ENCODE assay signal across 1 cellular context in the genomic region with DNA sequence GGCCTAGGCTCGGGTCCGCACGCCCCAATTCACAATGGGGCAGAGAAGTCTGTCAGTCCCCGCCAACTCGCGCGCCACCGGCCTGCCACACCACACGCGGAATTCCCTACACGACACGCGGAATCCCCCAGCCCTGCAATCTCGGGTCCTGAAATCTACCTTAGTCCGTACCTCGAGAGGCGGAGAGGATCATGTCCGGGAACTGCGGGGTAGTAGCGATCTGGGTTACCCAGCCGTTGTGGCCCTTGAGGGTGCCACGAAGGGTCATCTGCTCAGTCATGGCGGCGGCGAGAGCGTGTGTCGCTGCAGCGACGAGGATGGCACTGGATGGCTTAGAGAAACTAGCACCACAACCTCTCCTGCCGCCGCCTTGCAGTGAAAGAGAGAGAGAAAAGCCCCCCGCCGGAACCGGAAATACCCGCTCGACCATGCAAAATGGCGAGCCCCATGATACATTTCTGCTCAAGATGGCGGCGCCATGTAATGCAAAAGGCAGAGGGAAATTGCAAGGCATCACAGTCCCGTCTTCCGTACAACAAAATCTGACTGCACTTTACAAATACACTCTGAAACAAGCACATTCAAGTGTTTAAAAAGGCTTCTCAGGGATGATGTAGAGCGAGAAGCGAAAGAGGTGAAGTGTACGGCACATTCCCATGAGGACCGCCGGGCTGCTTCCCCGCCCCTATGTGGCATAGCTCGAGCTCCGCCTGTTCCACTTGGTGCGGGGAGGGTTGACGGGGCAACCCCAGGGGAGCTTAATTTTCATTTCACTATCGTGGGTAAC.
TF ChIP-seq lines count a peak whose summit lies in the region.

A gene (minus strand): TSS at position 386 of the 787 bp plus-strand sequence. CDS start 106 bp downstream, at position 280.

TF ChIP-seq in K562, 482 proteins besides CTCF, POLR2A, EP300 and RAD21 (continued from another document):
- TF ChIP-seq, protein P1, sequence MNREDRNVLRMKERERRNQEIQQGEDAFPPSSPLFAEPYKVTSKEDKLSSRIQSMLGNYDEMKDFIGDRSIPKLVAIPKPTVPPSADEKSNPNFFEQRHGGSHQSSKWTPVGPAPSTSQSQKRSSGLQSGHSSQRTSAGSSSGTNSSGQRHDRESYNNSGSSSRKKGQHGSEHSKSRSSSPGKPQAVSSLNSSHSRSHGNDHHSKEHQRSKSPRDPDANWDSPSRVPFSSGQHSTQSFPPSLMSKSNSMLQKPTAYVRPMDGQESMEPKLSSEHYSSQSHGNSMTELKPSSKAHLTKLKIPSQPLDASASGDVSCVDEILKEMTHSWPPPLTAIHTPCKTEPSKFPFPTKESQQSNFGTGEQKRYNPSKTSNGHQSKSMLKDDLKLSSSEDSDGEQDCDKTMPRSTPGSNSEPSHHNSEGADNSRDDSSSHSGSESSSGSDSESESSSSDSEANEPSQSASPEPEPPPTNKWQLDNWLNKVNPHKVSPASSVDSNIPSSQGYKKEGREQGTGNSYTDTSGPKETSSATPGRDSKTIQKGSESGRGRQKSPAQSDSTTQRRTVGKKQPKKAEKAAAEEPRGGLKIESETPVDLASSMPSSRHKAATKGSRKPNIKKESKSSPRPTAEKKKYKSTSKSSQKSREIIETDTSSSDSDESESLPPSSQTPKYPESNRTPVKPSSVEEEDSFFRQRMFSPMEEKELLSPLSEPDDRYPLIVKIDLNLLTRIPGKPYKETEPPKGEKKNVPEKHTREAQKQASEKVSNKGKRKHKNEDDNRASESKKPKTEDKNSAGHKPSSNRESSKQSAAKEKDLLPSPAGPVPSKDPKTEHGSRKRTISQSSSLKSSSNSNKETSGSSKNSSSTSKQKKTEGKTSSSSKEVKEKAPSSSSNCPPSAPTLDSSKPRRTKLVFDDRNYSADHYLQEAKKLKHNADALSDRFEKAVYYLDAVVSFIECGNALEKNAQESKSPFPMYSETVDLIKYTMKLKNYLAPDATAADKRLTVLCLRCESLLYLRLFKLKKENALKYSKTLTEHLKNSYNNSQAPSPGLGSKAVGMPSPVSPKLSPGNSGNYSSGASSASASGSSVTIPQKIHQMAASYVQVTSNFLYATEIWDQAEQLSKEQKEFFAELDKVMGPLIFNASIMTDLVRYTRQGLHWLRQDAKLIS (CRISPR knock-in tag; IDR thresholded peaks at IDR 0.05): peak; percentile 98
- TF ChIP-seq ELF1 (tag; IDR thresholded peaks at IDR 0.05): peak; percentile 86
- TF ChIP-seq ETV6 (IDR thresholded peaks at IDR 0.05; ENCODE audit: borderline replicate concordance in 1 of 2, low read depth in 2 of 2, low read length in 1 of 2): peak in 1 of 2 experiments; percentile 44; a peak in 1 of 4 replicates
- TF ChIP-seq ETV6 (CRISPR knock-in tag; IDR thresholded peaks at IDR 0.05; ENCODE audit: borderline replicate concordance): no peak
- TF ChIP-seq XRCC5 (IDR thresholded peaks at IDR 0.05; ENCODE audit: low read depth, low read length): 0 out of 2 replicates have a peak, but pooled peaks have one; percentile 26
- TF ChIP-seq ETV5 (CRISPR knock-in tag; IDR thresholded peaks at IDR 0.05; ENCODE audit: low read depth): peak; percentile 80
- TF ChIP-seq SMARCE1 (IDR thresholded peaks at IDR 0.05): no peak
- TF ChIP-seq SMAD2 (IDR thresholded peaks at IDR 0.05; ENCODE audit: low read depth, low read length): no peak
- no peak for TF ChIP-seq CBX8 (IDR thresholded peaks at IDR 0.05; ENCODE audit: borderline replicate concordance, extremely low read depth, low read depth, low read length, poor library complexity, severe bottlenecking)
- peak; percentile 80 for TF ChIP-seq PHF20 (IDR thresholded peaks at IDR 0.05; ENCODE audit: partially characterized antibody)
- TF ChIP-seq TCF7L2 (IDR thresholded peaks at IDR 0.05; ENCODE audit: low read depth, low read length): peak; percentile 84
- TF ChIP-seq HDAC1 (IDR thresholded peaks at IDR 0.05): peak in 1 of 2 experiments; percentile 56; a peak in 2 of 4 replicates
- peak; percentile 23; the same call in 1 of the 2 replicates for TF ChIP-seq HEY1 (CRISPR knock-in tag; IDR thresholded peaks at IDR 0.05; ENCODE audit: borderline replicate concordance)
- TF ChIP-seq SOX6 (IDR thresholded peaks at IDR 0.05): no peak
- TF ChIP-seq EZH2 (IDR thresholded peaks at IDR 0.05; ENCODE audit: borderline replicate concordance, low read depth, low read length): no peak
- no peak for TF ChIP-seq MCM2 (IDR thresholded peaks at IDR 0.05; ENCODE audit: low read depth)
- TF ChIP-seq, protein P2, sequence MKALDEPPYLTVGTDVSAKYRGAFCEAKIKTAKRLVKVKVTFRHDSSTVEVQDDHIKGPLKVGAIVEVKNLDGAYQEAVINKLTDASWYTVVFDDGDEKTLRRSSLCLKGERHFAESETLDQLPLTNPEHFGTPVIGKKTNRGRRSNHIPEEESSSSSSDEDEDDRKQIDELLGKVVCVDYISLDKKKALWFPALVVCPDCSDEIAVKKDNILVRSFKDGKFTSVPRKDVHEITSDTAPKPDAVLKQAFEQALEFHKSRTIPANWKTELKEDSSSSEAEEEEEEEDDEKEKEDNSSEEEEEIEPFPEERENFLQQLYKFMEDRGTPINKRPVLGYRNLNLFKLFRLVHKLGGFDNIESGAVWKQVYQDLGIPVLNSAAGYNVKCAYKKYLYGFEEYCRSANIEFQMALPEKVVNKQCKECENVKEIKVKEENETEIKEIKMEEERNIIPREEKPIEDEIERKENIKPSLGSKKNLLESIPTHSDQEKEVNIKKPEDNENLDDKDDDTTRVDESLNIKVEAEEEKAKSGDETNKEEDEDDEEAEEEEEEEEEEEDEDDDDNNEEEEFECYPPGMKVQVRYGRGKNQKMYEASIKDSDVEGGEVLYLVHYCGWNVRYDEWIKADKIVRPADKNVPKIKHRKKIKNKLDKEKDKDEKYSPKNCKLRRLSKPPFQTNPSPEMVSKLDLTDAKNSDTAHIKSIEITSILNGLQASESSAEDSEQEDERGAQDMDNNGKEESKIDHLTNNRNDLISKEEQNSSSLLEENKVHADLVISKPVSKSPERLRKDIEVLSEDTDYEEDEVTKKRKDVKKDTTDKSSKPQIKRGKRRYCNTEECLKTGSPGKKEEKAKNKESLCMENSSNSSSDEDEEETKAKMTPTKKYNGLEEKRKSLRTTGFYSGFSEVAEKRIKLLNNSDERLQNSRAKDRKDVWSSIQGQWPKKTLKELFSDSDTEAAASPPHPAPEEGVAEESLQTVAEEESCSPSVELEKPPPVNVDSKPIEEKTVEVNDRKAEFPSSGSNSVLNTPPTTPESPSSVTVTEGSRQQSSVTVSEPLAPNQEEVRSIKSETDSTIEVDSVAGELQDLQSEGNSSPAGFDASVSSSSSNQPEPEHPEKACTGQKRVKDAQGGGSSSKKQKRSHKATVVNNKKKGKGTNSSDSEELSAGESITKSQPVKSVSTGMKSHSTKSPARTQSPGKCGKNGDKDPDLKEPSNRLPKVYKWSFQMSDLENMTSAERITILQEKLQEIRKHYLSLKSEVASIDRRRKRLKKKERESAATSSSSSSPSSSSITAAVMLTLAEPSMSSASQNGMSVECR (CRISPR knock-in tag; IDR thresholded peaks at IDR 0.05): peak; percentile 70; the same call in 1 of the 2 replicates
- TF ChIP-seq, protein P3, sequence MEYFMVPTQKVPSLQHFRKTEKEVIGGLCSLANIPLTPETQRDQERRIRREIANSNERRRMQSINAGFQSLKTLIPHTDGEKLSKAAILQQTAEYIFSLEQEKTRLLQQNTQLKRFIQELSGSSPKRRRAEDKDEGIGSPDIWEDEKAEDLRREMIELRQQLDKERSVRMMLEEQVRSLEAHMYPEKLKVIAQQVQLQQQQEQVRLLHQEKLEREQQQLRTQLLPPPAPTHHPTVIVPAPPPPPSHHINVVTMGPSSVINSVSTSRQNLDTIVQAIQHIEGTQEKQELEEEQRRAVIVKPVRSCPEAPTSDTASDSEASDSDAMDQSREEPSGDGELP (CRISPR knock-in tag; IDR thresholded peaks at IDR 0.05; ENCODE audit: borderline replicate concordance): peak; percentile 69
- TF ChIP-seq ZNF197 (CRISPR knock-in tag; IDR thresholded peaks at IDR 0.05; ENCODE audit: low read depth): peak; percentile 71
- 0 out of 2 replicates have a peak, but pooled peaks have one; percentile 53 for TF ChIP-seq ZKSCAN1 (IDR thresholded peaks at IDR 0.05; ENCODE audit: low read depth, low read length)
- TF ChIP-seq, protein P4, sequence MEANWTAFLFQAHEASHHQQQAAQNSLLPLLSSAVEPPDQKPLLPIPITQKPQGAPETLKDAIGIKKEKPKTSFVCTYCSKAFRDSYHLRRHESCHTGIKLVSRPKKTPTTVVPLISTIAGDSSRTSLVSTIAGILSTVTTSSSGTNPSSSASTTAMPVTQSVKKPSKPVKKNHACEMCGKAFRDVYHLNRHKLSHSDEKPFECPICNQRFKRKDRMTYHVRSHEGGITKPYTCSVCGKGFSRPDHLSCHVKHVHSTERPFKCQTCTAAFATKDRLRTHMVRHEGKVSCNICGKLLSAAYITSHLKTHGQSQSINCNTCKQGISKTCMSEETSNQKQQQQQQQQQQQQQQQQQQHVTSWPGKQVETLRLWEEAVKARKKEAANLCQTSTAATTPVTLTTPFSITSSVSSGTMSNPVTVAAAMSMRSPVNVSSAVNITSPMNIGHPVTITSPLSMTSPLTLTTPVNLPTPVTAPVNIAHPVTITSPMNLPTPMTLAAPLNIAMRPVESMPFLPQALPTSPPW (CRISPR knock-in tag; IDR thresholded peaks at IDR 0.05): peak; percentile 71; the same call in 1 of the 2 replicates
- TF ChIP-seq PTTG1 (tag; IDR thresholded peaks at IDR 0.05; ENCODE audit: low read depth): no peak
- TF ChIP-seq, protein P5, sequence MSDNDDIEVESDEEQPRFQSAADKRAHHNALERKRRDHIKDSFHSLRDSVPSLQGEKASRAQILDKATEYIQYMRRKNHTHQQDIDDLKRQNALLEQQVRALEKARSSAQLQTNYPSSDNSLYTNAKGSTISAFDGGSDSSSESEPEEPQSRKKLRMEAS (CRISPR knock-in tag; IDR thresholded peaks at IDR 0.05): peak; percentile 73
- TF ChIP-seq ZNF316 (IDR thresholded peaks at IDR 0.05): no peak
- TF ChIP-seq, protein P6, sequence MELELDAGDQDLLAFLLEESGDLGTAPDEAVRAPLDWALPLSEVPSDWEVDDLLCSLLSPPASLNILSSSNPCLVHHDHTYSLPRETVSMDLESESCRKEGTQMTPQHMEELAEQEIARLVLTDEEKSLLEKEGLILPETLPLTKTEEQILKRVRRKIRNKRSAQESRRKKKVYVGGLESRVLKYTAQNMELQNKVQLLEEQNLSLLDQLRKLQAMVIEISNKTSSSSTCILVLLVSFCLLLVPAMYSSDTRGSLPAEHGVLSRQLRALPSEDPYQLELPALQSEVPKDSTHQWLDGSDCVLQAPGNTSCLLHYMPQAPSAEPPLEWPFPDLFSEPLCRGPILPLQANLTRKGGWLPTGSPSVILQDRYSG (tag; conservative IDR thresholded peaks at IDR 0.05; ENCODE audit: low read depth): peak; percentile 65; the same call in 1 of the 2 replicates
- TF ChIP-seq RBM22 (IDR thresholded peaks at IDR 0.05; ENCODE audit: low read depth, low read length, poor library complexity, severe bottlenecking): peak; percentile 78
- TF ChIP-seq HDAC6 (IDR thresholded peaks at IDR 0.05; ENCODE audit: low read depth, low read length): no peak
- TF ChIP-seq, protein P7, sequence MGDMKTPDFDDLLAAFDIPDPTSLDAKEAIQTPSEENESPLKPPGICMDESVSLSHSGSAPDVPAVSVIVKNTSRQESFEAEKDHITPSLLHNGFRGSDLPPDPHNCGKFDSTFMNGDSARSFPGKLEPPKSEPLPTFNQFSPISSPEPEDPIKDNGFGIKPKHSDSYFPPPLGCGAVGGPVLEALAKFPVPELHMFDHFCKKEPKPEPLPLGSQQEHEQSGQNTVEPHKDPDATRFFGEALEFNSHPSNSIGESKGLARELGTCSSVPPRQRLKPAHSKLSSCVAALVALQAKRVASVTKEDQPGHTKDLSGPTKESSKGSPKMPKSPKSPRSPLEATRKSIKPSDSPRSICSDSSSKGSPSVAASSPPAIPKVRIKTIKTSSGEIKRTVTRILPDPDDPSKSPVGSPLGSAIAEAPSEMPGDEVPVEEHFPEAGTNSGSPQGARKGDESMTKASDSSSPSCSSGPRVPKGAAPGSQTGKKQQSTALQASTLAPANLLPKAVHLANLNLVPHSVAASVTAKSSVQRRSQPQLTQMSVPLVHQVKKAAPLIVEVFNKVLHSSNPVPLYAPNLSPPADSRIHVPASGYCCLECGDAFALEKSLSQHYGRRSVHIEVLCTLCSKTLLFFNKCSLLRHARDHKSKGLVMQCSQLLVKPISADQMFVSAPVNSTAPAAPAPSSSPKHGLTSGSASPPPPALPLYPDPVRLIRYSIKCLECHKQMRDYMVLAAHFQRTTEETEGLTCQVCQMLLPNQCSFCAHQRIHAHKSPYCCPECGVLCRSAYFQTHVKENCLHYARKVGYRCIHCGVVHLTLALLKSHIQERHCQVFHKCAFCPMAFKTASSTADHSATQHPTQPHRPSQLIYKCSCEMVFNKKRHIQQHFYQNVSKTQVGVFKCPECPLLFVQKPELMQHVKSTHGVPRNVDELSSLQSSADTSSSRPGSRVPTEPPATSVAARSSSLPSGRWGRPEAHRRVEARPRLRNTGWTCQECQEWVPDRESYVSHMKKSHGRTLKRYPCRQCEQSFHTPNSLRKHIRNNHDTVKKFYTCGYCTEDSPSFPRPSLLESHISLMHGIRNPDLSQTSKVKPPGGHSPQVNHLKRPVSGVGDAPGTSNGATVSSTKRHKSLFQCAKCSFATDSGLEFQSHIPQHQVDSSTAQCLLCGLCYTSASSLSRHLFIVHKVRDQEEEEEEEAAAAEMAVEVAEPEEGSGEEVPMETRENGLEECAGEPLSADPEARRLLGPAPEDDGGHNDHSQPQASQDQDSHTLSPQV (IDR thresholded peaks at IDR 0.05): peak; percentile 28; the same call in 1 of the 2 replicates
- TF ChIP-seq HMGN3 (IDR thresholded peaks at IDR 0.05; ENCODE audit: borderline replicate concordance, extremely low read depth, insufficient read length, low read depth, low read length): peak; percentile 49
- 0 out of 2 replicates have a peak, but pooled peaks have one; percentile 4 for TF ChIP-seq BHLHE40 (IDR thresholded peaks at IDR 0.05; ENCODE audit: low read length)
- peak; percentile 92 for TF ChIP-seq POLR2AphosphoS5 (IDR thresholded peaks at IDR 0.05; ENCODE audit: control insufficient read depth, insufficient read depth, low read depth, low read length)
- no peak for TF ChIP-seq ZEB2 (IDR thresholded peaks at IDR 0.05)
- TF ChIP-seq CHD4 (IDR thresholded peaks at IDR 0.05; ENCODE audit: insufficient read depth, insufficient replicate concordance, low read depth, low read length, poor library complexity, severe bottlenecking): no peak
